9 cellular contexts compared by ENCODE assay signal in genomic region chr17:17994271-17994670, GRCh38. TPM values are rescaled to one million over a fixed set of nuclear protein-coding genes. Genes with fewer than 3 reads are reported as not detected.
DNase-seq lines count a peak whose midpoint lies in the region; ATAC-seq and TF ChIP-seq lines count a peak whose summit lies in the region.
"Had no signal": no experiment of that assay in that cellular context is flagged by ENCODE, and none has a peak within 500 bp of the region (broad histone marks: within the 10 kb centered on the region; RNA-seq: fewer than 3 reads in every experiment).

No MANE protein-coding gene starts in this region.

- H3K9me3 ChIP-seq in PC-9 (ENCODE audit: insufficient read depth, low read depth): no peaks in the 10 kb centered on the region
- H3K9me3 ChIP-seq in colonic mucosa: no peaks in the 10 kb centered on the region

- peak; percentile 31; the same call in 1 of the 2 replicates for TF ChIP-seq CTCF in PC-9 (conservative IDR thresholded peaks at IDR 0.05)
- peak; percentile 39 for TF ChIP-seq CTCF in fibroblast of pulmonary artery (IDR thresholded peaks at IDR 0.05; ENCODE audit: low read length, missing control alignments)
- no peak for TF ChIP-seq CTCF in colonic mucosa (IDR thresholded peaks at IDR 0.05)

- no peak overlapping the region for H3K4me3 ChIP-seq in PC-9
- no peak overlapping the region for H3K4me3 ChIP-seq in fibroblast of pulmonary artery (replicated peaks; ENCODE audit: low read depth, low read length)
- no peak overlapping the region for H3K4me3 ChIP-seq in colonic mucosa

- H3K4me1 ChIP-seq in PC-9 (replicated peaks; ENCODE audit: insufficient read depth): peaks cover 24% of the 10 kb centered on the region
- H3K4me1 ChIP-seq in colonic mucosa: no peaks in the 10 kb centered on the region

- H3K27me3 ChIP-seq in PC-9 (ENCODE audit: insufficient read depth, low read depth) (no peaks in the 10 kb centered on the region), colonic mucosa (no peaks in the 10 kb centered on the region)

- no peaks in the 10 kb centered on the region for H3K79me2 ChIP-seq in PC-9 (ENCODE audit: low read depth)

- H4K20me1 ChIP-seq in PC-9 (ENCODE audit: insufficient read depth): no peaks in the 10 kb centered on the region

- H3K27ac ChIP-seq in PC-9: no peak overlapping the region
- no peak overlapping the region for H3K27ac ChIP-seq in colonic mucosa

- no peaks in the 10 kb centered on the region for H3K9me2 ChIP-seq in PC-9 (ENCODE audit: insufficient read depth)

- CTCF ChIA-PET in PC-9 (lab: Charles Lee): no interaction called here

- DNase-seq in NCI-H82 (lab: John Stamatoyannopoulos, UW): peak; percentile 67
- no peak for DNase-seq in NCI-H82 treated with DMSO at 0.1 percent for 48 hours (lab: John Stamatoyannopoulos, UW; ENCODE audit: unreplicated experiment)
- DNase-seq in PC-9: no peak
- peak; percentile 33 for DNase-seq in fibroblast of pulmonary artery (ENCODE audit: low read depth)
- DNase-seq in sciatic nerve (ENCODE audit: low spot score): no peak
- no peak for DNase-seq in colonic mucosa
- DNase-seq in NCI-H2107 (lab: John Stamatoyannopoulos, UW): no peak
- DNase-seq: naive B cell had no signal

- no peak overlapping the region for H3K9ac ChIP-seq in colonic mucosa (ENCODE audit: low read depth in 2 of 2, low read length in 2 of 2)

- H3F3A ChIP-seq in PC-9 (ENCODE audit: insufficient read depth, low read depth): peaks cover 22% of the 10 kb centered on the region

- no peaks in the 10 kb centered on the region for H3K36me3 ChIP-seq in PC-9 (ENCODE audit: low read depth)
- no peaks in the 10 kb centered on the region for H3K36me3 ChIP-seq in colonic mucosa

- no peak overlapping the region for H3K4me2 ChIP-seq in PC-9

- ATAC-seq in sciatic nerve: peak; percentile 25
- ATAC-seq in HG03460 (IDR thresholded peaks at IDR 0.05; ENCODE audit: unreplicated experiment): no peak

- intact Hi-C loops in PC-9 (cut with micrococcal nuclease; ENCODE audit: unreplicated experiment) (loop anchor here (5.0 kb wide), 1 partner anchor 38 kb away; no protein-coding TSS in a partner anchor), sciatic nerve (cut with DNase I) (no loop called here), colonic mucosa (cut with DNase I) (no loop called here)

- no TSS peak for BruUV-seq in PC-9 (replicated peaks; lab: Mats Ljungman, UMichigan)

- H2AFZ ChIP-seq in PC-9: no peak overlapping the region

- POLR2A ChIA-PET in PC-9 (lab: Charles Lee; ENCODE audit: unreplicated experiment): no interaction called here

RNA-seq across cellular contexts. Expression of gene DRC3, which starts 21.6 kb away (rescaled TPM):
- total RNA-seq in PC-9 (2021) (7.2 and 15.2 TPM in 2 replicates), sciatic nerve (5.8 TPM), colonic mucosa (1 to 10 TPM in 1 of 2 donors, under 1 TPM in 1; 0.79 to 1.1 TPM)

RNA-seq across cellular contexts. Expression of gene TOM1L2, which starts 22.1 kb away (rescaled TPM):
- 68.5 and 71.8 TPM in 2 replicates for total RNA-seq in PC-9 (2021)
- total RNA-seq in sciatic nerve: 144 TPM
- 10 to 100 TPM; 47.6 to 68.7 TPM for total RNA-seq in colonic mucosa

RNA-seq across cellular contexts. Expression of gene ATPAF2, which starts 44.7 kb away (rescaled TPM):
- total RNA-seq in PC-9 (2021) (44.5 and 61.7 TPM in 2 replicates), sciatic nerve (22.8 TPM), colonic mucosa (10 to 100 TPM; 23.5 to 44.5 TPM)

RNA-seq across cellular contexts. Expression of gene GID4, which starts 44.9 kb away (rescaled TPM):
- total RNA-seq in PC-9 (2021): 16.9 and 19.0 TPM in 2 replicates
- total RNA-seq in sciatic nerve: 17.1 TPM
- total RNA-seq in colonic mucosa: 1 to 10 TPM; 5.2 to 8.0 TPM

Comparison
In these comparisons a context has a peak if more than half of its experiments do, and no peak if none do; other contexts are left out.
1. DNase-seq: peak in NCI-H82 (single experiment) and fibroblast of pulmonary artery (single experiment); none in NCI-H82 treated with DMSO at 0.1 percent for 48 hours (single experiment), PC-9 (0 of 2), sciatic nerve (single experiment), colonic mucosa (single experiment) and NCI-H2107 (single experiment).